ENCODE assay signal across 1 cellular context in the genomic region with DNA sequence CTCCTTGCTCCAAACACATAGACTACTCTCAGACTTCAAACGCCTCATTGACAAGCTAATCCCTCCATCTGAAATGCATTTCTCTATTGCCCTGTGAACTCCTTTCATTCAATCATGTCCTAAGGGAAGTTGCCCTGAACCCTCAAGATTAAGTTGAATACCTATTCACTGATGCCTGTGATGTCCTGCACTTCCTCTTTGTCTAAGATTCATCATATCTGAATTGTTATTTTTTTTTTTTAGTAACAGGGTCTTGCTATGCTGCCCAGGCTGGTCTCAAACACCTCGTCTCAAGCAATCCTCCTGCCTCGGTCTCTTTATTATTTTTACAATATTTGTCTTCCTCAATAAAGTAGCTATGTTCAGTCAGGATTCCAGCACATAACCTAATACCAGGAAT.
TF ChIP-seq lines count a peak whose summit lies in the region.

No MANE protein-coding gene starts in this region.

TF ChIP-seq in HEK293, 187 proteins besides CTCF, POLR2A, EP300 and RAD21:
- TF ChIP-seq ZNF121 (tag by site-specific recombination; IDR thresholded peaks at IDR 0.05) (peak; percentile 60; the same call in 1 of the 2 replicates), ZNF830 (tag by site-specific recombination; IDR thresholded peaks at IDR 0.05; ENCODE audit: low read depth) (no peak), ZBTB17 (tag by site-specific recombination; IDR thresholded peaks at IDR 0.05) (peak; percentile 91)
